Comparison of ENCODE assay signal across 11 cellular contexts in the genomic region with DNA sequence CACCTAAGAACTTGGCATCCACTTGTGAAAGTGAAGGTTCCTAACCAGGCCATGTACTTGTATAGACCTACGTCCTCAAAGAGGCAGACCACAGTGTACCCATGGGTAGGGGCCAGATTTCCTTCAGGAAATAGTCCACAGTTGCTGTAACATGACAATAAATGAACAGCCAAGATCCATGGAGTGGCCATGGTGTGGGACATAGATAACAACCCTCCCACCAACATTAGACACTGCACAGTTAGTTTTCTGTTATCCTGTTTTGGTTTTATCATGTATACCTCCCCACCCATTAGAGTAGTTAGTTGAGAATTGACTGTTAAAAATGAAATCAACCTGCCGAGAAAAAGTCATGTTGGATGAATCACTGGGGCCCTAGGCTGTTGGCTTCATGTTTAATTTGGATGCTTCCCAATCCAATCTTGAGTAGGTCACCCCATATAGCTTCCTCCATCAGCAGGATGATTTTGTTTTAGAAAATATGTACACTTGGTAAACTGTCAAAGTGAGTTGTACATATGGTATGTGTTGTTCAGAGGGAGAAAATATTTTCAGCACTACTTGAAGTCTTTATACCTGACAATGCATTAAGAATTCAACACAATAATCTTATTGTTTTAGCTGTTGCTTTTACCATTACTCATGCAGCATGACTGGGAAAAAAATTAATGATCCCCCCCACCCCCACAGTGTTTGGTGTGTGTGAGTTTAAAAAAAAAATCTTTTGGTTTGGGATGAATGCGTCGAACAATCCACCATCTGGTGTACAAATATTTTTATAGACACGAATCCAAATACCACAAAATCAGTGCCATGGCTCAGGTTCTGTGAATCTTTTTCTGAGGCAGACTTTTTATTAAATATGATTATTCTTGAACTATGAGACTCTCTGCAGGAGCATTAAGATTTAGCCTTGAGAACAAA.
A peak's percentile ranks its signal among the peaks of the same experiment; 100 is the strongest.
DNase-seq lines count a peak whose midpoint lies in the region; ATAC-seq, FAIRE-seq and TF ChIP-seq lines count a peak whose summit lies in the region.
"Had no signal": no experiment of that assay in that cellular context is flagged by ENCODE, and none has a peak within 500 bp of the region (broad histone marks: within the 10 kb centered on the region; RNA-seq: fewer than 3 reads in every experiment).

No MANE protein-coding gene starts in this region.

- H3K4me3 Mint-ChIP-seq in HFFc6: peak overlapping the region; percentile 73
- H3K4me3 Mint-ChIP-seq: memory B cell had no signal

- FAIRE-seq in frontal cortex (lab: Jason Lieb, UNC): no peak

- peaks cover 100% of the 10 kb centered on the region for H3K4me1 Mint-ChIP-seq in HFFc6 (ENCODE audit: low read depth)

- no peak overlapping the region for H3K4me3 ChIP-seq in heart right ventricle
- no peak overlapping the region for H3K4me3 ChIP-seq in suprapubic skin
- H3K4me3 ChIP-seq: testis had no signal

- no peak for TF ChIP-seq POLR2A in suprapubic skin (IDR thresholded peaks at IDR 0.05)

- H3K27me3 Mint-ChIP-seq in HFFc6 (ENCODE audit: insufficient read depth): no peaks in the 10 kb centered on the region

- peaks cover 0 to 92% (median 74%) of the 10 kb centered on the region in 9 donors for H3K4me1 ChIP-seq in heart right ventricle
- H3K4me1 ChIP-seq in suprapubic skin: peaks cover 40% of the 10 kb centered on the region

- no peaks in the 10 kb centered on the region for H3K36me3 ChIP-seq in heart right ventricle
- no peaks in the 10 kb centered on the region for H3K36me3 ChIP-seq in suprapubic skin

- intact Hi-C loops in heart right ventricle (cut with DNase I): loop anchor here in 8 of 10 donors (1.0 to 5.0 kb wide), 5 partner anchors 26 to 88 kb away; partner anchors contain the start of gene ARHGAP29 (in 2 of the 8)

- DNase-seq in HFFc6 (peak; percentile 99), heart right ventricle (peak in 1 of 2 donors; percentile 59), suprapubic skin (ENCODE audit: low spot score in 2 of 2) (no peak), frontal cortex (ENCODE audit: low spot score in 2 of 2) (no peak), DMS79 (lab: John Stamatoyannopoulos, UW) (no peak)
- no peak for DNase-seq in activated CD8-positive, alpha-beta memory T cell treated with anti-CD3 and anti-CD28 coated beads for 24 hours
- DNase-seq: KG1, testis had no signal

- 43 to 49% methylated on average over 5 of the region's 5 CpGs for WGBS in heart right ventricle, 2 donors
- WGBS in suprapubic skin: 16% methylated on average over 5 of the region's 5 CpGs

- no peaks in the 10 kb centered on the region for H3K9me3 Mint-ChIP-seq in HFFc6
- H3K9me3 Mint-ChIP-seq: memory B cell had no signal

- TF ChIP-seq EP300 in suprapubic skin (IDR thresholded peaks at IDR 0.05): no peak

- no peaks in the 10 kb centered on the region for H3K9me3 ChIP-seq in heart right ventricle
- H3K9me3 ChIP-seq in suprapubic skin: no peaks in the 10 kb centered on the region
- H3K9me3 ChIP-seq: testis had no signal

- TF ChIP-seq CTCF in HFFc6 (IDR thresholded peaks at IDR 0.05) (no peak), VCaP (conservative IDR thresholded peaks at IDR 0.05) (no peak), heart right ventricle (IDR thresholded peaks at IDR 0.05) (no peak), suprapubic skin (IDR thresholded peaks at IDR 0.05) (no peak)

- no peaks in the 10 kb centered on the region for H3K36me3 Mint-ChIP-seq in HFFc6 (ENCODE audit: low read depth)
- H3K36me3 Mint-ChIP-seq: memory B cell had no signal

- peak in 7 of 8 donors; percentile 56 to 74 (median 63) for ATAC-seq in heart right ventricle
- ATAC-seq in HG02840 (IDR thresholded peaks at IDR 0.05; ENCODE audit: low FRiP score, unreplicated experiment): no peak

- peak overlapping the region; percentile 92 for H3K27ac ChIP-seq in VCaP
- peak overlapping the region; percentile 48 to 91 (median 76) for H3K27ac ChIP-seq in heart right ventricle
- H3K27ac ChIP-seq in suprapubic skin: peak overlapping the region; percentile 61
- H3K27ac ChIP-seq: testis had no signal

- peak overlapping the region; percentile 93 for H3K27ac Mint-ChIP-seq in HFFc6
- H3K27ac Mint-ChIP-seq: memory B cell had no signal

- H3K27me3 ChIP-seq in heart right ventricle (peaks cover 0 to 19% (median 0%) of the 10 kb centered on the region in 7 donors), suprapubic skin (no peaks in the 10 kb centered on the region)
- H3K27me3 ChIP-seq: testis had no signal
